24 cellular contexts compared by ENCODE assay signal in genomic region chr1:64280001-64280400, GRCh38.
"Had no signal": no experiment of that assay in that cellular context is flagged by ENCODE, and none has a peak within 500 bp of the region (broad histone marks: within the 10 kb centered on the region; RNA-seq: fewer than 3 reads in every experiment).

No MANE protein-coding gene starts in this region.

- H3K27me3 ChIP-seq: gastrocnemius medialis, left lung, right atrium auricular region, stomach, thyroid gland had no signal

- DNase-seq: effector CD4-positive, alpha-beta T cell; erythroblast; foreskin fibroblast; gastrocnemius medialis; head of caudate nucleus; kidney; left cardiac atrium; left lung; mesendoderm; midbrain; naive thymus-derived CD8-positive, alpha-beta T cell; nephron progenitor cell; nucleus accumbens; stimulated activated CD4-positive, alpha-beta T cell treated with anti-CD3 and anti-CD28 coated beads, Interleukin-2, amount 100 ng/mL, for 24 hours; stimulated activated CD4-positive, alpha-beta T cell treated with anti-CD3 and anti-CD28 coated beads, Interleukin-4, amount 100 ng/mL, for 24 hours; stimulated activated naive CD4-positive, alpha-beta T cell treated with Interleukin-2 at 50 U/mL for 16 hours; stomach; thyroid gland; trophoblast cell had no signal

- H3K4me1 ChIP-seq: gastrocnemius medialis, left lung, prostate gland, right atrium auricular region, thyroid gland had no signal

- H3K4me3 ChIP-seq: coronary artery, gastrocnemius medialis, left lung, prostate gland, right atrium auricular region, stomach, thyroid gland had no signal

- ATAC-seq: gastrocnemius medialis; left cardiac atrium; left lung; naive thymus-derived CD8-positive, alpha-beta T cell; sciatic nerve; stimulated activated effector memory CD8-positive, alpha-beta T cell treated with anti-CD3 and anti-CD28 coated beads, Interleukin-12 subunit alpha, Interleukin-12 subunit beta, amount 100 ng/mL, for 72 hours had no signal

- H3K36me3 ChIP-seq: gastrocnemius medialis, left lung, prostate gland, right atrium auricular region, stomach, thyroid gland had no signal

- H3K9me3 ChIP-seq: gastrocnemius medialis, left lung, prostate gland, right atrium auricular region, stomach, thyroid gland had no signal

- H3K27ac ChIP-seq: coronary artery, gastrocnemius medialis, left lung, prostate gland, right atrium auricular region, stomach, thyroid gland had no signal
